Comparison of ENCODE assay signal across 8 cellular contexts in the genomic region with DNA sequence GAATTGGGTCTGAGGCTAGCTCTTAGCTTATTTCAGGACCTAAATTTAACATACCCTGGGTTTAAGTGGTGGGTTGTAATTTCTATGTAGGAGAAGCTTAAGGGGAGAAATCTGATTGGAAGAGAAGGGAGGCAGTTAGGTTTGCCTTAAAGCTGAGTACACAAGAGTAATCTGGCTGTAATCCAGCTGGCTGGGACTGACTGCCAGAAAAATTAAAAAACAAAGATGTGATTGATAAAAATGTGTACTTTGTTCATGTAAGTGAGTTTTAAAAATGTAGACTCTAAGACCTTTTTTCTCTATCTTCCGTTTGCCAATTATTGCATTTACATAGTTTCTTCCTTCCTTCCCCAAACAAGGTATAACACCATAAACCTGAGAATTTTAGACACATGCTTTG. TPM values are rescaled to one million over a fixed set of nuclear protein-coding genes. Genes with fewer than 3 reads are reported as not detected.
DNase-seq lines count a peak whose midpoint lies in the region; ATAC-seq and TF ChIP-seq lines count a peak whose summit lies in the region.
"Had no signal": no experiment of that assay in that cellular context is flagged by ENCODE, and none has a peak within 500 bp of the region (broad histone marks: within the 10 kb centered on the region; RNA-seq: fewer than 3 reads in every experiment).

No MANE protein-coding gene starts in this region.

- H3K79me2 ChIP-seq in Karpas-422 (ENCODE audit: low read length) = peaks cover 87% of the 10 kb centered on the region
- no peaks in the 10 kb centered on the region for H3K79me2 ChIP-seq in SK-N-SH (ENCODE audit: insufficient read depth)

- WGBS in SK-N-SH (ENCODE audit: low lambda C conversion rate) = 87% methylated on average over 1 of the region's 1 CpG

- TF ChIP-seq RAD21 in SK-N-SH (IDR thresholded peaks at IDR 0.05; ENCODE audit: low read length) = no peak

- TF ChIP-seq EP300 in SK-N-SH (IDR thresholded peaks at IDR 0.05; ENCODE audit: borderline replicate concordance in 1 of 2, low read depth in 1 of 2, low read length in 1 of 2) = no peak

- H3K4me3 ChIP-seq in Karpas-422 (ENCODE audit: low read length) (no peak overlapping the region), SK-N-SH (ENCODE audit: low read depth in 2 of 2, low read length in 1 of 2) (no peak overlapping the region), mucosa of descending colon (no peak overlapping the region)

- peak; percentile 63 for ATAC-seq in mucosa of descending colon
- no peak for ATAC-seq in GM18868 (IDR thresholded peaks at IDR 0.05; ENCODE audit: unreplicated experiment)
- ATAC-seq: naive thymus-derived CD4-positive, alpha-beta T cell had no signal

- CTCF ChIA-PET in SK-N-SH (lab: Yijun Ruan, JAX) = interaction anchor here (0.9 to 4.4 kb wide), 6 partner anchors 11 to 174 kb away, joined by 3 to 26 read pairs (median 4); a partner anchor contains a TSS

- no peaks in the 10 kb centered on the region for H4K20me1 ChIP-seq in Karpas-422 (ENCODE audit: insufficient read depth, low read depth, low read length)
- no peaks in the 10 kb centered on the region for H4K20me1 ChIP-seq in SK-N-SH (ENCODE audit: insufficient read depth)

- H3K4me2 ChIP-seq in Karpas-422 (ENCODE audit: low read depth, low read length, poor library complexity, severe bottlenecking) (no peak overlapping the region), SK-N-SH (no peak overlapping the region; the same call in 1 of the 2 replicates)

- DNase-seq in Karpas-422 (no peak), SK-N-SH (no peak), mucosa of descending colon (peak in 1 of 3 donors; percentile 76), T-helper 1 cell (no peak), caudate nucleus (lab: John Stamatoyannopoulos, UW) (no peak)
- DNase-seq: naive thymus-derived CD4-positive, alpha-beta T cell had no signal

- POLR2A ChIA-PET in SK-N-SH (lab: Yijun Ruan, JAX) = interaction anchor here (0.9 kb wide), 1 partner anchor 15 kb away, joined by 5 read pairs; no protein-coding TSS in a partner anchor

- H3K27ac ChIP-seq in Karpas-422 (ENCODE audit: low read length) (0 out of 2 replicates have a peak overlapping the region, but pooled peaks have one; percentile 9), SK-N-SH (ENCODE audit: low read depth in 2 of 2, low read length in 1 of 2) (no peak overlapping the region), caudate nucleus (ENCODE audit: low read depth, low read length) (no peak overlapping the region)

- no peaks in the 10 kb centered on the region for H3K9me3 ChIP-seq in Karpas-422 (ENCODE audit: low read length)
- H3K9me3 ChIP-seq in SK-N-SH = no peaks in the 10 kb centered on the region
- no peaks in the 10 kb centered on the region for H3K9me3 ChIP-seq in mucosa of descending colon

- peaks cover 3% of the 10 kb centered on the region; the same call in 1 of the 2 replicates for H3K36me3 ChIP-seq in Karpas-422 (ENCODE audit: insufficient read depth, low read length)
- H3K36me3 ChIP-seq in SK-N-SH (replicated peaks in 1 of 2; ENCODE audit: control insufficient read depth in 1 of 2, insufficient read depth in 2 of 2, low read length in 1 of 2) = no peaks in the 10 kb centered on the region
- H3K36me3 ChIP-seq in mucosa of descending colon (ENCODE audit: low read depth) = no peaks in the 10 kb centered on the region

- H3K4me1 ChIP-seq in Karpas-422 (ENCODE audit: low read length) (peaks cover 59% of the 10 kb centered on the region), SK-N-SH (ENCODE audit: control insufficient read depth in 1 of 2, insufficient read depth in 2 of 2, low read depth in 1 of 2, low read length in 1 of 2) (peaks cover 5 to 11% of the 10 kb centered on the region in 2 experiments; a peak in 3 of 4 replicates), mucosa of descending colon (ENCODE audit: low read depth) (peaks cover 23% of the 10 kb centered on the region)

- H3F3A ChIP-seq in SK-N-SH (replicated peaks; ENCODE audit: insufficient read depth) = no peaks in the 10 kb centered on the region

- no peak for TF ChIP-seq CTCF in SK-N-SH (IDR thresholded peaks at IDR 0.05)
- TF ChIP-seq CTCF in mucosa of descending colon (IDR thresholded peaks at IDR 0.05) = no peak

- H3K9me2 ChIP-seq in Karpas-422 (replicated peaks; ENCODE audit: insufficient read depth, low read length) (no peaks in the 10 kb centered on the region), SK-N-SH (no peaks in the 10 kb centered on the region)

- no peaks in the 10 kb centered on the region for H3K27me3 ChIP-seq in Karpas-422 (ENCODE audit: low read length)
- H3K27me3 ChIP-seq in SK-N-SH (ENCODE audit: insufficient read depth) = no peaks in the 10 kb centered on the region

- H3K9ac ChIP-seq in Karpas-422 (ENCODE audit: low read length) (no peak overlapping the region), SK-N-SH (no peak overlapping the region)

- intact Hi-C loops in mucosa of descending colon (cut with DNase I, micrococcal nuclease) = no loop called here

- H2AFZ ChIP-seq in Karpas-422 (ENCODE audit: low read length) = no peak overlapping the region
- no peak overlapping the region for H2AFZ ChIP-seq in SK-N-SH (ENCODE audit: low read depth)

TF ChIP-seq in SK-N-SH, 30 proteins besides CTCF, POLR2A, EP300 and RAD21 (continues in another document):
- TF ChIP-seq EZH2phosphoT487 (IDR thresholded peaks at IDR 0.05; ENCODE audit: borderline replicate concordance, low read depth) = no peak
- TF ChIP-seq MXI1 (IDR thresholded peaks at IDR 0.05; ENCODE audit: low read depth, low read length) = no peak
- TF ChIP-seq RCOR1 (IDR thresholded peaks at IDR 0.05; ENCODE audit: low read length) = no peak
- no peak for TF ChIP-seq ELF1 (IDR thresholded peaks at IDR 0.05)
- no peak for TF ChIP-seq MEF2A (IDR thresholded peaks at IDR 0.05; ENCODE audit: borderline replicate concordance, low read depth)
- TF ChIP-seq FOXM1 (IDR thresholded peaks at IDR 0.05; ENCODE audit: low read depth) = no peak
- TF ChIP-seq TAF1 (IDR thresholded peaks at IDR 0.05; ENCODE audit: borderline replicate concordance, low read depth, low read length) = no peak
- no peak for TF ChIP-seq SMC3 (IDR thresholded peaks at IDR 0.05; ENCODE audit: low read depth, low read length)
- no peak for TF ChIP-seq FOXJ3 (CRISPR knock-in tag; IDR thresholded peaks at IDR 0.05)
- TF ChIP-seq TEAD4 (IDR thresholded peaks at IDR 0.05; ENCODE audit: borderline replicate concordance, insufficient read depth) = no peak
- TF ChIP-seq, protein P1, sequence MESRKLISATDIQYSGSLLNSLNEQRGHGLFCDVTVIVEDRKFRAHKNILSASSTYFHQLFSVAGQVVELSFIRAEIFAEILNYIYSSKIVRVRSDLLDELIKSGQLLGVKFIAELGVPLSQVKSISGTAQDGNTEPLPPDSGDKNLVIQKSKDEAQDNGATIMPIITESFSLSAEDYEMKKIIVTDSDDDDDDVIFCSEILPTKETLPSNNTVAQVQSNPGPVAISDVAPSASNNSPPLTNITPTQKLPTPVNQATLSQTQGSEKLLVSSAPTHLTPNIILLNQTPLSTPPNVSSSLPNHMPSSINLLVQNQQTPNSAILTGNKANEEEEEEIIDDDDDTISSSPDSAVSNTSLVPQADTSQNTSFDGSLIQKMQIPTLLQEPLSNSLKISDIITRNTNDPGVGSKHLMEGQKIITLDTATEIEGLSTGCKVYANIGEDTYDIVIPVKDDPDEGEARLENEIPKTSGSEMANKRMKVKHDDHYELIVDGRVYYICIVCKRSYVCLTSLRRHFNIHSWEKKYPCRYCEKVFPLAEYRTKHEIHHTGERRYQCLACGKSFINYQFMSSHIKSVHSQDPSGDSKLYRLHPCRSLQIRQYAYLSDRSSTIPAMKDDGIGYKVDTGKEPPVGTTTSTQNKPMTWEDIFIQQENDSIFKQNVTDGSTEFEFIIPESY (IDR thresholded peaks at IDR 0.05; ENCODE audit: borderline replicate concordance, low read depth) = no peak
- TF ChIP-seq RXRA (IDR thresholded peaks at IDR 0.05; ENCODE audit: borderline replicate concordance, low read depth) = no peak
- no peak for TF ChIP-seq RFX5 (IDR thresholded peaks at IDR 0.05; ENCODE audit: low read length)
- TF ChIP-seq GATA2 (CRISPR knock-in tag; IDR thresholded peaks at IDR 0.05) = 0 out of 2 replicates have a peak, but pooled peaks have one; percentile 14
- peak; percentile 54 for TF ChIP-seq NFIC (IDR thresholded peaks at IDR 0.05; ENCODE audit: borderline replicate concordance)
- no peak for TF ChIP-seq SIN3A (IDR thresholded peaks at IDR 0.05; ENCODE audit: borderline replicate concordance, low read depth, low read length)

RNA-seq across cellular contexts. Expression of a gene that starts 17.4 kb away (rescaled TPM):
- 1.1 and 4.2 TPM in 2 replicates for total RNA-seq in Karpas-422 (2014; rRNA removed; shearing (Covaris generic); ENCODE audit: low replicate concordance)
- 1.2 TPM in 2 replicates for polyA plus RNA-seq in SK-N-SH (2012; rRNA removed)
- polyA plus RNA-seq in SK-N-SH (2012; cell fraction: cytosol; rRNA removed) = 0.52 and 0.55 TPM in 2 replicates
- 1.0 and 1.9 TPM in 2 replicates for polyA plus RNA-seq in SK-N-SH (2012; cell fraction: nucleus; rRNA removed)
- under 1 TPM in 1 of 3 donors, not detected in 2; 0.48 TPM for total RNA-seq in mucosa of descending colon
- total RNA-seq: epithelial cell of proximal tubule had no signal
- polyA plus RNA-seq: naive thymus-derived CD4-positive, alpha-beta T cell had no signal

RNA-seq across cellular contexts. Expression of a gene that starts 19.9 kb away (rescaled TPM):
- 8.5 and 18.0 TPM in 2 replicates for total RNA-seq in Karpas-422 (2014; rRNA removed; shearing (Covaris generic); ENCODE audit: low replicate concordance)
- polyA plus RNA-seq in SK-N-SH (2012; rRNA removed) = 12.8 and 13.5 TPM in 2 replicates
- polyA plus RNA-seq in SK-N-SH (2012; cell fraction: cytosol; rRNA removed) = 5.2 and 5.3 TPM in 2 replicates
- polyA plus RNA-seq in SK-N-SH (2012; cell fraction: nucleus; rRNA removed) = 87.1 and 97.9 TPM in 2 replicates
- total RNA-seq in mucosa of descending colon = 10 to 100 TPM in 2 of 3 donors, 1 to 10 TPM in 1; 8.8 to 31.8 (median 12.0) TPM

RNA-seq across cellular contexts. Expression of a gene that starts 22.4 kb away (rescaled TPM):
- 13.4 and 13.8 TPM in 2 replicates for total RNA-seq in Karpas-422 (2014; rRNA removed; shearing (Covaris generic); ENCODE audit: low replicate concordance)
- polyA plus RNA-seq in SK-N-SH (2012; rRNA removed) = 16.1 and 18.6 TPM in 2 replicates
- polyA plus RNA-seq in SK-N-SH (2012; cell fraction: cytosol; rRNA removed) = 13.5 and 16.3 TPM in 2 replicates
- 28.4 and 28.9 TPM in 2 replicates for polyA plus RNA-seq in SK-N-SH (2012; cell fraction: nucleus; rRNA removed)
- 10 to 100 TPM; 46.5 to 55.7 (median 55.7) TPM for total RNA-seq in mucosa of descending colon

RNA-seq across cellular contexts. Expression of a gene that starts 22.5 kb away (rescaled TPM):
- total RNA-seq in Karpas-422 (2014; rRNA removed; shearing (Covaris generic); ENCODE audit: low replicate concordance) = 54.9 and 74.2 TPM in 2 replicates
- polyA plus RNA-seq in SK-N-SH (2012; rRNA removed) = 71.5 and 98.2 TPM in 2 replicates
- polyA plus RNA-seq in SK-N-SH (2012; cell fraction: cytosol; rRNA removed) = 28.7 and 35.7 TPM in 2 replicates
- polyA plus RNA-seq in SK-N-SH (2012; cell fraction: nucleus; rRNA removed) = 425 and 473 TPM in 2 replicates
- 100 to 1,000 TPM; 157 to 285 (median 223) TPM for total RNA-seq in mucosa of descending colon

RNA-seq across cellular contexts. Expression of a gene that starts 39.1 kb away (rescaled TPM):
- total RNA-seq in Karpas-422 (2014; rRNA removed; shearing (Covaris generic); ENCODE audit: low replicate concordance) = 10.8 and 17.1 TPM in 2 replicates
- 33.9 and 38.6 TPM in 2 replicates for polyA plus RNA-seq in SK-N-SH (2012; rRNA removed)
- 36.2 and 36.8 TPM in 2 replicates for polyA plus RNA-seq in SK-N-SH (2012; cell fraction: cytosol; rRNA removed)
- 29.2 and 35.8 TPM in 2 replicates for polyA plus RNA-seq in SK-N-SH (2012; cell fraction: nucleus; rRNA removed)
- total RNA-seq in mucosa of descending colon = 10 to 100 TPM; 28.2 to 47.7 (median 34.3) TPM
